Comparison of ENCODE assay signal across 23 cellular contexts in the genomic region with DNA sequence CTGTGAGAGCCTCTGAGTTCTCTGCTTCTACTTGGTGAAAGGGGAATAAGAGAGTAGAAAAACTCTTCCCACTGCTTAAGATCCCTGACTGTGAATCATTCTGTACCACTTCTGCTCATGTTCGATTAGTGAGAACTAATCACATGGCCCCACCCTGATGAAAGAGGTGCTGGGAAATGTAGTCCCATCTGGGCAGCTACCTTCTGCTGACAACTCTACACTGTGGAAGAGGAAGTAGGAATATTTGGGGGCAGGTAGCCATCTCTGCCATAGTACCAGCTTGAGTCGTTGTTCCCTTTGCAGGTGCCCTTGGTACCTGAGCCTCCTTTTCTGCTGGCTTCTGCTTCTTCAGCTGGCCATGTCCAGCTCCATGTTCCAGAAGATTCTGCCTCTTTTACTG. TPM values are rescaled to one million over a fixed set of nuclear protein-coding genes. Genes with fewer than 3 reads are reported as not detected.
DNase-seq lines count a peak whose midpoint lies in the region; ATAC-seq, FAIRE-seq and TF ChIP-seq lines count a peak whose summit lies in the region.
"Had no signal": no experiment of that assay in that cellular context is flagged by ENCODE, and none has a peak within 500 bp of the region (broad histone marks: within the 10 kb centered on the region; RNA-seq: fewer than 3 reads in every experiment).

No MANE protein-coding gene starts in this region.

- no peak overlapping the region for H3K4me2 ChIP-seq in GM12878 (ENCODE audit: control insufficient read depth, insufficient read depth)

- no peak for TF ChIP-seq CTCF in GM12865 (IDR thresholded peaks at IDR 0.05; ENCODE audit: insufficient read depth, low read depth, low read length, missing control alignments)
- no peak for TF ChIP-seq CTCF in GM12878 (IDR thresholded peaks at IDR 0.05 in 2 of 3, conservative IDR thresholded peaks at IDR 0.05 in 1 of 3; ENCODE audit: control insufficient read depth in 2 of 3, extremely low read depth in 1 of 3, insufficient read depth in 1 of 3, low read depth in 3 of 3, low read length in 3 of 3)
- TF ChIP-seq CTCF in A673 (conservative IDR thresholded peaks at IDR 0.05; ENCODE audit: low read depth, low read length) = no peak

- no peaks in the 10 kb centered on the region for H4K20me1 ChIP-seq in GM12878 (ENCODE audit: control insufficient read depth, insufficient read depth)

- H3K27me3 ChIP-seq in GM12878 (replicated peaks in 1 of 2; ENCODE audit: control insufficient read depth in 2 of 2, insufficient read depth in 2 of 2, low read length in 1 of 2) (no peaks in the 10 kb centered on the region), A673 (replicated peaks; ENCODE audit: insufficient read depth, low read depth, low read length, poor library complexity) (no peaks in the 10 kb centered on the region)
- H3K27me3 ChIP-seq: ovary had no signal

- TF ChIP-seq RAD21 in GM12878 (IDR thresholded peaks at IDR 0.05; ENCODE audit: insufficient read depth, low read depth, low read length) = no peak

- no peak overlapping the region for H2AFZ ChIP-seq in GM12878 (ENCODE audit: control insufficient read depth, low read depth, low read length)

- H3K9me3 ChIP-seq in GM12878 (replicated peaks; ENCODE audit: control insufficient read depth, insufficient read depth, low read length) (no peaks in the 10 kb centered on the region), A673 (ENCODE audit: low read depth, low read length, poor library complexity, severe bottlenecking) (no peaks in the 10 kb centered on the region)
- H3K9me3 ChIP-seq: HAP-1, ovary had no signal

- ATAC-seq in GM21360 (IDR thresholded peaks at IDR 0.05; ENCODE audit: unreplicated experiment) (peak; percentile 66), GM12878 (peak; percentile 81), GM19395 (IDR thresholded peaks at IDR 0.05; ENCODE audit: unreplicated experiment) (no peak), GM18519 (IDR thresholded peaks at IDR 0.05; ENCODE audit: low FRiP score, unreplicated experiment) (no peak)

- H3K4me1 ChIP-seq in GM12878 (ENCODE audit: control insufficient read depth, insufficient read depth, low read length) (no peaks in the 10 kb centered on the region), A673 (ENCODE audit: insufficient read depth, low read length, poor library complexity, severe bottlenecking) (no peaks in the 10 kb centered on the region)
- H3K4me1 ChIP-seq: HAP-1 had no signal

- FAIRE-seq in GM12878 (lab: Jason Lieb, UNC) = peak; percentile 69
- FAIRE-seq: RCC 7860, small intestine had no signal

- SMC1A ChIA-PET in GM12878 (lab: Charles Lee; ENCODE audit: uncharacterized antibody, unreplicated experiment) = interaction anchor here (1.0 kb wide), 1 partner anchor 168 kb away, joined by 4 read pairs; no protein-coding TSS in a partner anchor

- no peak for TF ChIP-seq EP300 in GM12878 (IDR thresholded peaks at IDR 0.05; ENCODE audit: borderline replicate concordance in 1 of 2, control insufficient read depth in 1 of 2, low read depth in 2 of 2, low read length in 2 of 2)

- BruUV-seq in GM12878 (replicated peaks; lab: Mats Ljungman, UMichigan) = no TSS peak
- no TSS peak for BruUV-seq in A673 (replicated peaks; lab: Mats Ljungman, UMichigan)

- H3K79me2 ChIP-seq in GM12878 (ENCODE audit: control insufficient read depth, insufficient read depth, low read length) = no peaks in the 10 kb centered on the region

- TF ChIP-seq POLR2A in GM12878 (IDR thresholded peaks at IDR 0.05; ENCODE audit: low read depth, low read length) = no peak

- POLR2A ChIA-PET in GM12878 (lab: Charles Lee) = no interaction called here
- POLR2A ChIA-PET in A673 (lab: Charles Lee; ENCODE audit: low non-redundant PET) = no interaction called here

- no peak overlapping the region for H3K9ac ChIP-seq in GM12878 (ENCODE audit: control insufficient read depth, insufficient read depth, low read length)

- in situ Hi-C loops in KBM-7 (cut with MboI; ENCODE audit: low pct_unique_long_range_greater_than_20kb, low sequenced_read_pairs) = no loop called here
- in situ Hi-C loops in GM12878 (cut with MboI) = no loop called here

- no peak overlapping the region for H3K27ac ChIP-seq in GM12878 (ENCODE audit: control insufficient read depth, insufficient read depth)
- H3K27ac ChIP-seq in A673 (ENCODE audit: low read depth, low read length, poor library complexity, severe bottlenecking) = no peak overlapping the region
- H3K27ac ChIP-seq: ovary, WERI-Rb-1 had no signal

- intact Hi-C loops in GM12878 (cut with micrococcal nuclease; ENCODE audit: unreplicated experiment) (no loop called here), A673 (cut with micrococcal nuclease; ENCODE audit: unreplicated experiment) (no loop called here)

- 28% methylated on average over 2 of the region's 2 CpGs for WGBS in GM12878 (ENCODE audit: insufficient coverage, insufficient replicate concordance, low lambda C conversion rate, missing lambda C conversion rate)

- H3K4me3 ChIP-seq in GM12865 (ENCODE audit: low read depth, low read length) = no peak overlapping the region
- H3K4me3 ChIP-seq in GM12878 = no peak overlapping the region
- no peak overlapping the region for H3K4me3 ChIP-seq in A673 (ENCODE audit: low read depth, low read length, poor library complexity, severe bottlenecking)
- H3K4me3 ChIP-seq: HAP-1, ovary had no signal

- CTCF ChIA-PET in GM12878 (lab: Yijun Ruan, JAX) = no interaction called here
- CTCF ChIA-PET in A673 (lab: Charles Lee) = no interaction called here

- no peaks in the 10 kb centered on the region for H3K36me3 ChIP-seq in GM12878 (ENCODE audit: control insufficient read depth in 2 of 2, insufficient read depth in 2 of 2, low read length in 1 of 2)
- no peaks in the 10 kb centered on the region for H3K36me3 ChIP-seq in A673 (ENCODE audit: insufficient read depth, low read length, poor library complexity, severe bottlenecking)
- H3K36me3 ChIP-seq: HAP-1, ovary, WERI-Rb-1 had no signal

- RAD21 ChIA-PET in GM12878 (lab: Charles Lee; ENCODE audit: unreplicated experiment) = no interaction called here

- DNase-seq in GM12865 (ENCODE audit: low read depth) = peak; percentile 18
- DNase-seq in KBM-7 = peak; percentile 18
- no peak for DNase-seq in GM12878 (ENCODE audit: low read depth, low spot score)
- DNase-seq in A673 (ENCODE audit: low spot score) = no peak
- no peak for DNase-seq in HK-2 (ENCODE audit: unreplicated experiment)
- DNase-seq: ACHN; activated CD8-positive, alpha-beta memory T cell treated with anti-CD3 and anti-CD28 coated beads for 24 hours; amniotic stem cell; CD4-positive, alpha-beta T cell; cerebellar nuclear complex; DMS53; foreskin fibroblast; NCI-H1105; NCI-H526 treated with DMSO at 0.1 percent for 48 hours; ovary; small intestine; WERI-Rb-1 had no signal

TF ChIP-seq in GM12878, 131 proteins besides CTCF, POLR2A, EP300 and RAD21 (continues in another document):
- TF ChIP-seq TBL1XR1 (IDR thresholded peaks at IDR 0.05; ENCODE audit: low read depth, low read length) (no peak), RAD51 (IDR thresholded peaks at IDR 0.05) (0 out of 2 replicates have a peak, but pooled peaks have one; percentile 35), MXI1 (IDR thresholded peaks at IDR 0.05; ENCODE audit: low read depth, low read length) (no peak), EGR1 (IDR thresholded peaks at IDR 0.05; ENCODE audit: borderline replicate concordance in 1 of 2, low read depth in 2 of 2, low read length in 2 of 2) (no peak), PAX8 (IDR thresholded peaks at IDR 0.05) (no peak), ATF3 (IDR thresholded peaks at IDR 0.05; ENCODE audit: borderline replicate concordance, extremely low read depth, low read depth, low read length) (peak; percentile 4; the same call in 1 of the 2 replicates), POLR2AphosphoS2 (IDR thresholded peaks at IDR 0.05; ENCODE audit: low read depth, low read length) (no peak), RFX5 (IDR thresholded peaks at IDR 0.05; ENCODE audit: low read depth, low read length) (no peak), TARDBP (IDR thresholded peaks at IDR 0.05; ENCODE audit: borderline replicate concordance) (no peak)

RNA-seq across cellular contexts. Expression of gene NKD1, which starts 30.0 kb away (rescaled TPM):
- 0.51 and 0.69 TPM in 2 replicates for total RNA-seq in GM12878 (2013; cell fraction: nucleolus; rRNA removed)
- total RNA-seq in GM12878 (2014; rRNA removed) (under 0.01 and 0.05 TPM in 2 replicates), GM12878 (2014; rRNA removed; fragmentation: Illumina TruSeq; extraction: Trizol) (under 0.01 TPM in 2 replicates), GM12878 (2021) (0.43 and 0.49 TPM in 2 replicates), A673 (2021) (0.57 and 1.1 TPM in 2 replicates)
- 0.04 TPM for polyA plus RNA-seq in GM12878 (2011; ENCODE audit: low read depth)
- polyA plus RNA-seq in GM12878 (2011; rRNA removed) (0.01 and 0.07 TPM in 2 replicates), GM12878 (2014; fragmentation: Illumina TruSeq; extraction: Trizol) (0.01 and 0.02 TPM in 2 replicates), GM12878 (2014; fragmentation: Nextera tagmentation; extraction: Ambion mirVana) (under 1 TPM in 1 of 2 experiments, not detected in 1; under 0.01 TPM), GM12878 (2014; rRNA removed) (0.29 and 0.42 TPM in 2 replicates), GM12878 (2016; fragmentation: Nextera tagmentation; extraction: Ambion mirVana) (under 1 TPM in 1 of 2 experiments, not detected in 1; 0.15 TPM)
- polyA plus RNA-seq in GM12878 (2011; cell fraction: cytosol; rRNA removed) = 0.01 and 0.13 TPM in 2 replicates
- polyA plus RNA-seq in GM12878 (2011; cell fraction: nucleus; rRNA removed) = 0.07 and 0.19 TPM in 2 replicates
- polyA plus RNA-seq in GM12878 (2012) = 0.06 and 0.07 TPM in 2 replicates
- polyA minus RNA-seq in GM12878 (2011; rRNA and poly(A)+ RNA removed) = under 0.01 and 0.07 TPM in 2 replicates
- not detected in 2 replicates for polyA minus RNA-seq in GM12878 (2011; cell fraction: cytosol; rRNA and poly(A)+ RNA removed)
- under 0.01 and 0.10 TPM in 2 replicates for polyA minus RNA-seq in GM12878 (2011; cell fraction: nucleus; rRNA and poly(A)+ RNA removed)
- polyA plus RNA-seq: IgD-negative memory B cell had no signal

Comparison
In these comparisons a context has a peak if more than half of its experiments do, and no peak if none do; other contexts are left out.
1. DNase-seq: peak in GM12865 (single experiment) and KBM-7 (single experiment); none in GM12878 (single experiment), A673 (single experiment) and HK-2 (single experiment).
2. ATAC-seq: peak in GM21360 (single experiment) and GM12878 (single experiment); none in GM19395 (single experiment) and GM18519 (single experiment).